Comparison of ENCODE assay signal across 1 cellular context in genomic region chr1:116916533-116917460, GRCh38.
TF ChIP-seq lines count a peak whose summit lies in the region.

No MANE protein-coding gene starts in this region.

TF ChIP-seq in HepG2, 621 proteins besides CTCF, POLR2A, EP300 and RAD21 (continued from another document and continues in another):
- TF ChIP-seq SNAPC4 (CRISPR knock-in tag; IDR thresholded peaks at IDR 0.05) (no peak), ZC3H13 (CRISPR knock-in tag; IDR thresholded peaks at IDR 0.05) (no peak), TFDP1 (CRISPR knock-in tag; IDR thresholded peaks at IDR 0.05; ENCODE audit: borderline replicate concordance) (peak; percentile 19; the same call in 1 of the 2 replicates), HNRNPUL1 (IDR thresholded peaks at IDR 0.05; ENCODE audit: low read depth, low read length) (no peak), BCL6 (CRISPR knock-in tag; IDR thresholded peaks at IDR 0.05) (peak; percentile 92), ZNF598 (CRISPR knock-in tag; IDR thresholded peaks at IDR 0.05; ENCODE audit: borderline replicate concordance) (no peak), TAF1 (CRISPR knock-in tag; IDR thresholded peaks at IDR 0.05) (no peak), ZBTB20 (CRISPR knock-in tag; IDR thresholded peaks at IDR 0.05; ENCODE audit: borderline replicate concordance, low read depth) (no peak), NR1H2 (CRISPR knock-in tag; IDR thresholded peaks at IDR 0.05; ENCODE audit: borderline replicate concordance, low read depth) (no peak), HOXA3 (CRISPR knock-in tag; IDR thresholded peaks at IDR 0.05) (0 out of 2 replicates have a peak, but pooled peaks have one; percentile 20), MEIS2 (CRISPR knock-in tag; IDR thresholded peaks at IDR 0.05) (peak; percentile 47; the same call in 1 of the 2 replicates), HNF4G (IDR thresholded peaks at IDR 0.05; ENCODE audit: borderline replicate concordance, low read depth, low read length) (no peak), HNF4G (CRISPR knock-in tag; IDR thresholded peaks at IDR 0.05; ENCODE audit: borderline replicate concordance, low read depth) (no peak), TBX2 (CRISPR knock-in tag; IDR thresholded peaks at IDR 0.05; ENCODE audit: borderline replicate concordance) (peak; percentile 71), SOX13 (IDR thresholded peaks at IDR 0.05) (0 out of 2 replicates have a peak, but pooled peaks have one; percentile 27), SOX13 (CRISPR knock-in tag; conservative IDR thresholded peaks at IDR 0.05 in 1 of 2, IDR thresholded peaks at IDR 0.05 in 1 of 2) (peak in 1 of 2 experiments; percentile 89; a peak in 2 of 4 replicates), FOXA3 (CRISPR knock-in tag; IDR thresholded peaks at IDR 0.05) (peak; percentile 27; the same call in 1 of the 2 replicates), ZNF264 (CRISPR knock-in tag; IDR thresholded peaks at IDR 0.05) (0 out of 2 replicates have a peak, but pooled peaks have one; percentile 23), JUN (CRISPR knock-in tag; IDR thresholded peaks at IDR 0.05) (no peak), CEBPG (CRISPR knock-in tag; IDR thresholded peaks at IDR 0.05) (peak; percentile 80), HMG20B (CRISPR knock-in tag; conservative IDR thresholded peaks at IDR 0.05) (0 out of 2 replicates have a peak, but pooled peaks have one; percentile 25), NR2F2 (IDR thresholded peaks at IDR 0.05; ENCODE audit: borderline replicate concordance, low read depth) (no peak), ZNF547 (CRISPR knock-in tag; IDR thresholded peaks at IDR 0.05) (no peak), FOSL1 (CRISPR knock-in tag; IDR thresholded peaks at IDR 0.05; ENCODE audit: borderline replicate concordance) (no peak), SYNCRIP (IDR thresholded peaks at IDR 0.05; ENCODE audit: insufficient read depth, low read depth, low read length) (no peak), SOX6 (IDR thresholded peaks at IDR 0.05) (no peak), SOX6 (CRISPR knock-in tag; IDR thresholded peaks at IDR 0.05) (peak; percentile 89), CREB3 (CRISPR knock-in tag; IDR thresholded peaks at IDR 0.05) (no peak), SOX5 (CRISPR knock-in tag; IDR thresholded peaks at IDR 0.05; ENCODE audit: borderline replicate concordance) (peak; percentile 78; the same call in 1 of the 2 replicates), IRF2 (CRISPR knock-in tag; IDR thresholded peaks at IDR 0.05) (no peak), CEBPB (IDR thresholded peaks at IDR 0.05; ENCODE audit: borderline replicate concordance, low read depth, low read length) (peak; percentile 64; the same call in 1 of the 2 replicates), ZNF337 (CRISPR knock-in tag; IDR thresholded peaks at IDR 0.05; ENCODE audit: borderline replicate concordance, low read depth) (no peak), NR2F6 (IDR thresholded peaks at IDR 0.05) (peak; percentile 55), NR2F6 (CRISPR knock-in tag; IDR thresholded peaks at IDR 0.05) (0 out of 2 replicates have a peak, but pooled peaks have one; percentile 34), ZFYVE20 (CRISPR knock-in tag; IDR thresholded peaks at IDR 0.05; ENCODE audit: borderline replicate concordance, low read depth) (no peak), FOXP1 (IDR thresholded peaks at IDR 0.05) (no peak), FOXP1 (CRISPR knock-in tag; IDR thresholded peaks at IDR 0.05) (0 out of 2 replicates have a peak, but pooled peaks have one; percentile 18), ATRX (CRISPR knock-in tag; IDR thresholded peaks at IDR 0.05; ENCODE audit: borderline replicate concordance) (no peak), ZNF7 (CRISPR knock-in tag; IDR thresholded peaks at IDR 0.05) (peak; percentile 61; the same call in 1 of the 2 replicates), ZNF616 (CRISPR knock-in tag; IDR thresholded peaks at IDR 0.05; ENCODE audit: low read depth) (no peak), FOXC1 (CRISPR knock-in tag; IDR thresholded peaks at IDR 0.05; ENCODE audit: borderline replicate concordance) (no peak), ZNF558 (CRISPR knock-in tag; IDR thresholded peaks at IDR 0.05; ENCODE audit: borderline replicate concordance) (no peak), MIER3 (CRISPR knock-in tag; IDR thresholded peaks at IDR 0.05; ENCODE audit: borderline replicate concordance) (no peak), FOXP4 (CRISPR knock-in tag; IDR thresholded peaks at IDR 0.05) (0 out of 2 replicates have a peak, but pooled peaks have one; percentile 26), SALL2 (CRISPR knock-in tag; IDR thresholded peaks at IDR 0.05) (0 out of 2 replicates have a peak, but pooled peaks have one; percentile 50), RXRA (CRISPR knock-in tag; IDR thresholded peaks at IDR 0.05) (peak; percentile 33; the same call in 1 of the 2 replicates), NONO (IDR thresholded peaks at IDR 0.05) (no peak), NONO (CRISPR knock-in tag; conservative IDR thresholded peaks at IDR 0.05) (0 out of 2 replicates have a peak, but pooled peaks have one; percentile 27), HNF4A (CRISPR knock-in tag; IDR thresholded peaks at IDR 0.05) (peak; percentile 49), PHF21A (CRISPR knock-in tag; IDR thresholded peaks at IDR 0.05) (0 out of 2 replicates have a peak, but pooled peaks have one; percentile 17), ZNF333 (CRISPR knock-in tag; IDR thresholded peaks at IDR 0.05; ENCODE audit: borderline replicate concordance) (no peak), GATAD2A (CRISPR knock-in tag; IDR thresholded peaks at IDR 0.05) (peak; percentile 54), ZKSCAN1 (IDR thresholded peaks at IDR 0.05; ENCODE audit: low read length) (no peak), RARA (CRISPR knock-in tag; IDR thresholded peaks at IDR 0.05) (peak; percentile 74), PAXIP1 (CRISPR knock-in tag; conservative IDR thresholded peaks at IDR 0.05) (peak; percentile 18; the same call in 1 of the 2 replicates), SIN3B (IDR thresholded peaks at IDR 0.05; ENCODE audit: low read length) (no peak), KAT8 (CRISPR knock-in tag; IDR thresholded peaks at IDR 0.05) (no peak), CCAR2 (optimal IDR thresholded peaks at IDR 0.05; ENCODE audit: low read depth, low read length) (no peak), JDP2 (CRISPR knock-in tag; IDR thresholded peaks at IDR 0.05; ENCODE audit: borderline replicate concordance) (no peak), ZNF672 (CRISPR knock-in tag; IDR thresholded peaks at IDR 0.05) (no peak), MATR3 (CRISPR knock-in tag; IDR thresholded peaks at IDR 0.05) (no peak), HDAC1 (CRISPR knock-in tag; IDR thresholded peaks at IDR 0.05) (no peak)
